Comparison of ENCODE assay signal across 7 cellular contexts in genomic region chr14:91184559-91184958, GRCh38.
"Had no signal": no experiment of that assay in that cellular context is flagged by ENCODE, and none has a peak within 500 bp of the region (broad histone marks: within the 10 kb centered on the region; RNA-seq: fewer than 3 reads in every experiment).

No MANE protein-coding gene starts in this region.

- DNase-seq: H9, HCEC 1CT had no signal

- H3K4me3 Mint-ChIP-seq: GM23338, H9 had no signal

- H3K4me1 Mint-ChIP-seq: GM23338, H9, IgD-negative memory B cell had no signal

- FAIRE-seq: H1, H54, HTR-8/SVneo had no signal

- ATAC-seq: GM23338 had no signal

- H3K4me3 ChIP-seq: GM23338 had no signal

- H3K4me2 ChIP-seq: GM23338 had no signal

- H3K9me3 Mint-ChIP-seq: GM23338, H9, IgD-negative memory B cell had no signal

- H3K27me3 Mint-ChIP-seq: IgD-negative memory B cell had no signal

- H3K27ac Mint-ChIP-seq: GM23338, H9, IgD-negative memory B cell had no signal

- H2AFZ ChIP-seq: GM23338 had no signal
